ENCODE assay signal across 10 cellular contexts in the genomic region with DNA sequence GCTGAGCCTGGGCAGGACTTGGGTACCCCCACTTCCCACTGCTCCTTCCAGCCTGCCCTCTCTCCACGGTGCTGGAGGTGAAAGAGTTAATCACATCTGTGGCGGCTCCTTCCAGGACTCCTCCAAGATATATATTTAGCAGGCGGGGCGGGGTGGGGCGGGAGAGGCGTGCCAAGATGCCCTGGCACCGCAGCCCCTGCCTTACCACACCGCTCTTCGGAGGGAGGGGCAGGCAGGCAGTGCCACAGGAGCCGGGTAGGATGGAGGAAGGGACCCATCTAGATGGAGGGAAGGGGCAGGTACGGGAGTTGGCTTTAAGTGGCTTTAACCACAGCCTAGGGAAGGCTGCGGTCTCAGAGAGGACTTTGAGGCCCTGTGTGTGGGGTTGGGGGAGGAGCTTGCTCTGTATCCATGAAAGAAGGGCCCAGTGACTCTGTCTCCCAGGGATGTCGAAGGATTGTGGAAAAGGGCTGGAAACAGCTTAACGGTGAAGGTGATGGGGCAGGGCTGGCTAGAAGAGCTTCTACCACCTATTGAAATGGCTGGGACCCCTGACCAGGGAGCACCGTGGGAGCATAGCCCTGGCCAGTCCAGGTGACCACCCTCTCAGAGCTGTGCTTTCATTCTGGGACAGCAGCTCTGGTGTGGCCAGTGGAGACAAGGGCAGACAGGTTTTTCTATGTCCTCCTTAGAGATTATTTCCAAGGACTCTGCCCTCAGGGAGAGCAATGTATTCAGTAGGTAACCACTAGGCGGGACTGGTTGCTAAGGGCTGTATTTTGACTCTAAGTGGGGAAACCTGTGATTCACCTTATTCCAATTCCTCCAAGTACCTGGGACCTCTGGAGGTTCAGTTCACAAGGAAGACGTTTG. TPM values are rescaled to one million over a fixed set of nuclear protein-coding genes. Genes with fewer than 3 reads are reported as not detected.
DNase-seq lines count a peak whose midpoint lies in the region; ATAC-seq and TF ChIP-seq lines count a peak whose summit lies in the region.
"Had no signal": no experiment of that assay in that cellular context is flagged by ENCODE, and none has a peak within 500 bp of the region (broad histone marks: within the 10 kb centered on the region; RNA-seq: fewer than 3 reads in every experiment).

No MANE protein-coding gene starts in this region.

- H3K4me3 ChIP-seq in ascending aorta (peak overlapping the region in 1 of 2 donors; percentile 57), tibial artery (peak overlapping the region; percentile 28 to 34)

- H3K4me1 ChIP-seq in ascending aorta (peaks cover 12 to 15% of the 10 kb centered on the region in 2 donors), tibial artery (peaks cover 0 to 25% (median 22%) of the 10 kb centered on the region in 4 donors)

- H3K9me3 ChIP-seq in ascending aorta (no peaks in the 10 kb centered on the region), tibial artery (no peaks in the 10 kb centered on the region)

- H3K36me3 ChIP-seq in ascending aorta: no peaks in the 10 kb centered on the region
- no peaks in the 10 kb centered on the region for H3K36me3 ChIP-seq in tibial artery

- intact Hi-C loops in ascending aorta (cut with DNase I): no loop called here
- intact Hi-C loops in left colon (cut with DNase I, micrococcal nuclease): no loop called here
- intact Hi-C loops in tibial artery (cut with DNase I; ENCODE audit: low total_unique reads): loop anchor here (5.0 kb wide), 1 partner anchor 47 kb away; no protein-coding TSS in a partner anchor

- H3K27me3 ChIP-seq in ascending aorta (no peaks in the 10 kb centered on the region), tibial artery (no peaks in the 10 kb centered on the region)

- peak in 2 of 3 experiments; percentile 38 to 80 for DNase-seq in NCI-H1417 (lab: John Stamatoyannopoulos, UW)
- DNase-seq in NCI-H1417 treated with DMSO at 0.1 percent for 48 hours (lab: John Stamatoyannopoulos, UW): no peak
- DNase-seq in ascending aorta (ENCODE audit: low spot score in 2 of 2): no peak
- peak; percentile 66 to 72 for DNase-seq in left colon
- peak; percentile 39 to 83 for DNase-seq in tibial artery
- DNase-seq in superior temporal gyrus (ENCODE audit: extremely low spot score): no peak
- no peak for DNase-seq in activated naive CD4-positive, alpha-beta T cell treated with Interleukin-2 at 50 U/mL for 16 hours
- no peak for DNase-seq in GM03348 (ENCODE audit: low spot score)
- DNase-seq: amniotic stem cell had no signal

- TF ChIP-seq CTCF in ascending aorta (IDR thresholded peaks at IDR 0.05) (peak in 1 of 3 experiments; percentile 6), tibial artery (IDR thresholded peaks at IDR 0.05) (no peak)

- ATAC-seq in left colon: peak; percentile 78

- peak overlapping the region; percentile 28 to 76 for H3K27ac ChIP-seq in ascending aorta
- peak overlapping the region; percentile 72 to 76 for H3K27ac ChIP-seq in tibial artery

RNA-seq across cellular contexts. Expression of a gene that starts 13.0 kb away (rescaled TPM):
- not detected for total RNA-seq in ascending aorta
- total RNA-seq in left colon: under 1 TPM in 1 of 2 donors, not detected in 1; 0.31 TPM
- total RNA-seq: T-cell had no signal

RNA-seq across cellular contexts. Expression of a gene that starts 18.7 kb away (rescaled TPM):
- not detected for total RNA-seq in ascending aorta
- total RNA-seq in left colon: under 1 TPM in 1 of 2 donors, not detected in 1; 0.24 TPM

RNA-seq across cellular contexts. Expression of a gene that starts 51.6 kb away (rescaled TPM):
- total RNA-seq in ascending aorta: 29.1 TPM
- total RNA-seq in left colon: 100 to 1,000 TPM; 155 to 161 TPM

RNA-seq across cellular contexts. Expression of a gene that starts 54.3 kb away (rescaled TPM):
- total RNA-seq in ascending aorta: 11.7 TPM
- 1 to 10 TPM; 2.1 to 3.5 TPM for total RNA-seq in left colon

Comparison
In these comparisons a context has a peak if more than half of its experiments do, and no peak if none do; other contexts are left out.
1. DNase-seq: peak in NCI-H1417 (2 of 3), left colon (2 of 2) and tibial artery (2 of 2); none in NCI-H1417 treated with DMSO at 0.1 percent for 48 hours (single experiment), ascending aorta (0 of 2), superior temporal gyrus (single experiment), activated naive CD4-positive, alpha-beta T cell treated with Interleukin-2 at 50 U/mL for 16 hours (single experiment) and GM03348 (single experiment).